In genomic region chr21:9820579-9820978, GRCh38 we compare ENCODE assay signal across 5 cellular contexts.
A peak's percentile ranks its signal among the peaks of the same experiment; 100 is the strongest.
DNase-seq lines count a peak whose midpoint lies in the region; ATAC-seq and TF ChIP-seq lines count a peak whose summit lies in the region.
"Not testable (repeated sequence)": the region's sequence is repeated elsewhere in the genome, so short reads cannot be mapped to it uniquely, and the experiment has no call there.

No MANE protein-coding gene starts in this region.

- not testable (repeated sequence) for H3K4me3 Mint-ChIP-seq in CD14-positive monocyte
- H3K4me3 Mint-ChIP-seq in endothelial cell (ENCODE audit: unreplicated experiment), result peak overlapping the region; percentile 81

- DNase-seq in CD14-positive monocyte (ENCODE audit: low spot score) (peak; percentile 44), left ventricle myocardium superior (peak; percentile 24), posterior vena cava (ENCODE audit: low spot score) (peak; percentile 74)
- DNase-seq in activated CD8-positive, alpha-beta memory T cell treated with anti-CD3 and anti-CD28 coated beads for 24 hours, result peak; percentile 53
- not testable (repeated sequence) for DNase-seq in endothelial cell (ENCODE audit: low spot score)

- ATAC-seq in left ventricle myocardium superior, result not testable (repeated sequence)

- not testable (repeated sequence) for H3K4me1 Mint-ChIP-seq in CD14-positive monocyte; endothelial cell (ENCODE audit: unreplicated experiment)

- intact Hi-C loops in CD14-positive monocyte (cut with micrococcal nuclease); left ventricle myocardium superior (cut with micrococcal nuclease); posterior vena cava (cut with DNase I): not testable (repeated sequence)

- H3K27ac Mint-ChIP-seq in CD14-positive monocyte, result not testable (repeated sequence)
- peak overlapping the region; percentile 58 for H3K27ac Mint-ChIP-seq in endothelial cell (ENCODE audit: unreplicated experiment)

- not testable (repeated sequence) for H3K36me3 Mint-ChIP-seq in CD14-positive monocyte; endothelial cell (ENCODE audit: low read depth, unreplicated experiment)

- peaks cover 8 to 36% (median 10%) of the 10 kb centered on the region in 7 donors for H3K9me3 Mint-ChIP-seq in CD14-positive monocyte
- not testable (repeated sequence) for H3K9me3 Mint-ChIP-seq in endothelial cell (ENCODE audit: unreplicated experiment)

- TF ChIP-seq CTCF in CD14-positive monocyte (IDR thresholded peaks at IDR 0.05); endothelial cell (IDR thresholded peaks at IDR 0.05; ENCODE audit: unreplicated experiment): not testable (repeated sequence)

- H3K27me3 Mint-ChIP-seq in CD14-positive monocyte (ENCODE audit: low read depth in 3 of 3), result not testable (repeated sequence)
- H3K27me3 Mint-ChIP-seq in endothelial cell (ENCODE audit: unreplicated experiment), result peaks cover 11% of the 10 kb centered on the region
